ENCODE assay signal across 15 cellular contexts in genomic region chr6:29924731-29925130, GRCh38. TPM values are rescaled to one million over a fixed set of nuclear protein-coding genes. Genes with fewer than 3 reads are reported as not detected.
DNase-seq lines count a peak whose midpoint lies in the region; ATAC-seq and TF ChIP-seq lines count a peak whose summit lies in the region.
"Had no signal": no experiment of that assay in that cellular context is flagged by ENCODE, and none has a peak within 500 bp of the region (broad histone marks: within the 10 kb centered on the region; RNA-seq: fewer than 3 reads in every experiment).

No MANE protein-coding gene starts in this region.

- H3K9me3 Mint-ChIP-seq in activated T-helper 2 cell treated with anti-CD3 and anti-CD28 coated beads, Interferon-gamma antibody, Interleukin-2, Interleukin-4, amounts not matched to agents 10 μg/mL and 5 μg/mL and 100 μg/mL, durations not matched to agents 14 hours and 24 hours and 36 hours = peaks cover 3% of the 10 kb centered on the region

- peaks cover 13% of the 10 kb centered on the region for H3K27me3 Mint-ChIP-seq in activated T-helper 2 cell treated with anti-CD3 and anti-CD28 coated beads, Interferon-gamma antibody, Interleukin-2, Interleukin-4, amounts not matched to agents 10 μg/mL and 5 μg/mL and 100 μg/mL, durations not matched to agents 14 hours and 24 hours and 36 hours (ENCODE audit: low read depth)

- H3K79me2 ChIP-seq in mesendoderm (ENCODE audit: control insufficient read depth, insufficient read depth, low read length) = no peaks in the 10 kb centered on the region

- no peak for ATAC-seq in upper lobe of left lung (ENCODE audit: low FRiP score in 2 of 2)

- no peak overlapping the region for H3K4me2 ChIP-seq in mesendoderm (ENCODE audit: low read length)

- H3K4me3 Mint-ChIP-seq in activated T-helper 2 cell treated with anti-CD3 and anti-CD28 coated beads, Interferon-gamma antibody, Interleukin-2, Interleukin-4, amounts not matched to agents 10 μg/mL and 5 μg/mL and 100 μg/mL, durations not matched to agents 14 hours and 24 hours and 36 hours (ENCODE audit: low read depth) = peak overlapping the region; percentile 79
- H3K4me3 Mint-ChIP-seq: H9 had no signal

- DNase-seq in DMS53 (lab: John Stamatoyannopoulos, UW) (peak; percentile 47), DMS53 treated with DMSO at 0.1 percent for 48 hours (lab: John Stamatoyannopoulos, UW; ENCODE audit: unreplicated experiment) (no peak), M059J (ENCODE audit: low read depth) (peak; percentile 81), mesendoderm (peak; percentile 3), upper lobe of left lung (no peak), NCI-H1436 treated with DMSO at 0.1 percent for 48 hours (lab: John Stamatoyannopoulos, UW) (no peak)
- DNase-seq in activated T-helper 2 cell treated with anti-CD3 and anti-CD28 coated beads, Interferon-gamma antibody, Interleukin-2, Interleukin-4, amounts not matched to agents 10 μg/mL and 5 μg/mL and 100 μg/mL, durations not matched to agents 14 hours and 24 hours and 36 hours (ENCODE audit: low spot score) = no peak
- no peak for DNase-seq in central memory CD4-positive, alpha-beta T cell
- DNase-seq: activated CD8-positive, alpha-beta memory T cell treated with anti-CD3 and anti-CD28 coated beads, Interleukin-2, amount 50 U/mL, for 4 hours; DMS153; H9; hippocampal formation; IMR-90; NCI-H2107 had no signal

- H3K79me1 ChIP-seq in mesendoderm (ENCODE audit: low read length) = no peaks in the 10 kb centered on the region

- no peaks in the 10 kb centered on the region for H3K9me3 ChIP-seq in upper lobe of left lung

- no peak overlapping the region for H3K9ac ChIP-seq in mesendoderm (ENCODE audit: low read length)

- no peaks in the 10 kb centered on the region for H3K27me3 ChIP-seq in mesendoderm (ENCODE audit: insufficient read depth, low read length, poor library complexity)
- H3K27me3 ChIP-seq in upper lobe of left lung = no peaks in the 10 kb centered on the region

- TF ChIP-seq POLR2A in upper lobe of left lung (IDR thresholded peaks at IDR 0.05) = no peak

- H3K4me3 ChIP-seq in mesendoderm (ENCODE audit: low read length) (no peak overlapping the region), upper lobe of left lung (no peak overlapping the region)

- H3K4me1 ChIP-seq in mesendoderm (ENCODE audit: control insufficient read depth, low read depth, low read length) (no peaks in the 10 kb centered on the region), upper lobe of left lung (peaks cover 0 to 5% (median 2%) of the 10 kb centered on the region in 4 donors)

- H3K27ac Mint-ChIP-seq in activated T-helper 2 cell treated with anti-CD3 and anti-CD28 coated beads, Interferon-gamma antibody, Interleukin-2, Interleukin-4, amounts not matched to agents 10 μg/mL and 5 μg/mL and 100 μg/mL, durations not matched to agents 14 hours and 24 hours and 36 hours = peak overlapping the region; percentile 80
- H3K27ac Mint-ChIP-seq: H9 had no signal

- TF ChIP-seq CTCF in upper lobe of left lung (IDR thresholded peaks at IDR 0.05) = no peak

- no peak overlapping the region for H3K56ac ChIP-seq in mesendoderm (ENCODE audit: low read length)

- H2AK5ac ChIP-seq in mesendoderm (ENCODE audit: low read length) = no peak overlapping the region

- no peak overlapping the region for H4K5ac ChIP-seq in mesendoderm (ENCODE audit: low read length)

- H3K4me1 Mint-ChIP-seq in activated T-helper 2 cell treated with anti-CD3 and anti-CD28 coated beads, Interferon-gamma antibody, Interleukin-2, Interleukin-4, amounts not matched to agents 10 μg/mL and 5 μg/mL and 100 μg/mL, durations not matched to agents 14 hours and 24 hours and 36 hours (ENCODE audit: low read depth) = peaks cover 23% of the 10 kb centered on the region

- no peaks in the 10 kb centered on the region for H3K36me3 ChIP-seq in mesendoderm (ENCODE audit: control insufficient read depth, insufficient read depth, low read length)
- H3K36me3 ChIP-seq in upper lobe of left lung = no peaks in the 10 kb centered on the region

- H3K23ac ChIP-seq in mesendoderm (ENCODE audit: low read length) = no peak overlapping the region

- intact Hi-C loops in activated T-helper 2 cell treated with anti-CD3 and anti-CD28 coated beads, Interferon-gamma antibody, Interleukin-2, Interleukin-4, amounts not matched to agents 10 μg/mL and 5 μg/mL and 100 μg/mL, durations not matched to agents 14 hours and 24 hours and 36 hours (cut with micrococcal nuclease) = loop anchor here (10.0 kb wide), 1 partner anchor 60 kb away; no protein-coding TSS in a partner anchor

- H3K18ac ChIP-seq in mesendoderm (ENCODE audit: low read length) = no peak overlapping the region

- no peak overlapping the region for H3K4ac ChIP-seq in mesendoderm (ENCODE audit: low read depth, low read length)

- no peak overlapping the region for H2BK120ac ChIP-seq in mesendoderm (ENCODE audit: low read depth, low read length)

- WGBS in mesendoderm (ENCODE audit: extremely low coverage, insufficient coverage, low lambda C conversion rate) = no CpG with 5 or more reads among the region's 3 CpGs
- WGBS in upper lobe of left lung, 2 donors = 42% methylated on average over 3 of the region's 3 CpGs; no CpG with 5 or more reads in 1 of the 2 donors

- peaks cover 19% of the 10 kb centered on the region for H3K36me3 Mint-ChIP-seq in activated T-helper 2 cell treated with anti-CD3 and anti-CD28 coated beads, Interferon-gamma antibody, Interleukin-2, Interleukin-4, amounts not matched to agents 10 μg/mL and 5 μg/mL and 100 μg/mL, durations not matched to agents 14 hours and 24 hours and 36 hours (ENCODE audit: low read depth)

- H2BK15ac ChIP-seq in mesendoderm (replicated peaks; ENCODE audit: low read depth) = no peak overlapping the region

- TF ChIP-seq EP300 in upper lobe of left lung (IDR thresholded peaks at IDR 0.05) = no peak

- H3K27ac ChIP-seq in mesendoderm (ENCODE audit: low read depth, low read length) = no peak overlapping the region
- peak overlapping the region in 1 of 4 donors; percentile 67 for H3K27ac ChIP-seq in upper lobe of left lung
- H3K27ac ChIP-seq: 22Rv1 had no signal

- no peak overlapping the region for H2BK5ac ChIP-seq in mesendoderm (ENCODE audit: low read length)

- H4K8ac ChIP-seq in mesendoderm (ENCODE audit: low read depth, low read length) = no peak overlapping the region

RNA-seq across cellular contexts. Expression of gene HLA-A, which starts 17.6 kb away (rescaled TPM):
- total RNA-seq in M059J (2014; rRNA removed; shearing (Covaris generic)) = 1,733 and 2,135 TPM in 2 replicates
- total RNA-seq in activated T-helper 2 cell treated with anti-CD3 and anti-CD28 coated beads, Interferon-gamma antibody, Interleukin-2, Interleukin-4, amounts not matched to agents 10 μg/mL and 5 μg/mL and 100 μg/mL, durations not matched to agents 14 hours and 24 hours and 36 hours = 1,569 and 1,592 TPM in 2 replicates
- polyA plus RNA-seq in mesendoderm (2013, experiment 1 of 2) = 258 TPM
- 262 TPM for polyA plus RNA-seq in mesendoderm (2013, experiment 2 of 2)
- total RNA-seq in upper lobe of left lung = 1,000 to 10,000 TPM in 3 of 6 donors, 100 to 1,000 TPM in 3; 497 to 1,319 (median 949) TPM

Comparison
In these comparisons a context has a peak if more than half of its experiments do, and no peak if none do; other contexts are left out.
1. DNase-seq: peak in DMS53 (single experiment), M059J (single experiment) and mesendoderm (single experiment); none in DMS53 treated with DMSO at 0.1 percent for 48 hours (single experiment), activated T-helper 2 cell treated with anti-CD3 and anti-CD28 coated beads, Interferon-gamma antibody, Interleukin-2, Interleukin-4, amounts not matched to agents 10 μg/mL and 5 μg/mL and 100 μg/mL, durations not matched to agents 14 hours and 24 hours and 36 hours (single experiment), upper lobe of left lung (0 of 2), central memory CD4-positive, alpha-beta T cell (single experiment) and NCI-H1436 treated with DMSO at 0.1 percent for 48 hours (single experiment).